In the genomic region with DNA sequence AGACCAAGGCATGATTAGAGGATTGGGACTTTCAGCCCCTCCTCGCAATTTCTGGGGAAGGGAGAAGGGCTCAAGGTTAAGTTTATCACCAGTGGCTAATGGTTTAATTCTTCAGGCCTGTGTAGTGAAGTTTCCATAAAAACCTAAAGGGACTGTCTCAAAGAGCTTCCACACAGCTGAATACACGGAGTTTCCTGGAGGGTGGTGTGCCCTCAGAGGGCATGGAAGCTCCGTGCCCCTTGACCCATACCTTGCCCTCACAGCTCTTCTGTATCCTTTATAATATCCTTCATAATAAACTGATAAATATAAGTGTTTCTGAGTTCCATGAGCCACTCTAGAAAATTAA, we compare ENCODE assay signal across 16 cellular contexts.
DNase-seq lines count a peak whose midpoint lies in the region; ATAC-seq, FAIRE-seq and TF ChIP-seq lines count a peak whose summit lies in the region.
"Had no signal": no experiment of that assay in that cellular context is flagged by ENCODE, and none has a peak within 500 bp of the region (broad histone marks: within the 10 kb centered on the region; RNA-seq: fewer than 3 reads in every experiment).

No MANE protein-coding gene starts in this region.

- CTCF ChIA-PET in K562 (lab: Yijun Ruan, JAX; ENCODE audit: low intra/inter-chr PET ratio) = no interaction called here

- no peak overlapping the region for H3K4me3 Mint-ChIP-seq in CD14-positive monocyte
- H3K4me3 Mint-ChIP-seq: CD4-positive, alpha-beta memory T cell; GM23338 had no signal

- no peak for TF ChIP-seq CTCF in K562 (IDR thresholded peaks at IDR 0.05 in 2 of 3, conservative IDR thresholded peaks at IDR 0.05 in 1 of 3; ENCODE audit: insufficient read depth in 2 of 3, low read depth in 1 of 3, low read length in 3 of 3)
- TF ChIP-seq CTCF in hepatocyte (IDR thresholded peaks at IDR 0.05; ENCODE audit: poor library complexity) = no peak
- TF ChIP-seq CTCF in foreskin keratinocyte (conservative IDR thresholded peaks at IDR 0.05) = no peak
- TF ChIP-seq CTCF in CD14-positive monocyte (IDR thresholded peaks at IDR 0.05) = no peak

- no peaks in the 10 kb centered on the region for H3K9me2 ChIP-seq in hepatocyte (replicated peaks; ENCODE audit: insufficient read depth)

- H3K4me2 ChIP-seq in K562 (ENCODE audit: insufficient read depth, low read length) (no peak overlapping the region), hepatocyte (no peak overlapping the region)
- H3K4me2 ChIP-seq: GM23338 had no signal

- H3K27me3 Mint-ChIP-seq in CD14-positive monocyte (ENCODE audit: low read depth in 3 of 3) = no peaks in the 10 kb centered on the region
- H3K27me3 Mint-ChIP-seq: CD4-positive, alpha-beta memory T cell had no signal

- H3K27me3 ChIP-seq in K562 (ENCODE audit: control insufficient read depth in 2 of 2, insufficient read depth in 2 of 2, low read length in 2 of 2) (no peaks in the 10 kb centered on the region), hepatocyte (no peaks in the 10 kb centered on the region), small intestine (ENCODE audit: control insufficient read depth in 2 of 2, insufficient read depth in 2 of 2, low read length in 2 of 2) (no peaks in the 10 kb centered on the region), foreskin keratinocyte (no peaks in the 10 kb centered on the region)

- no peaks in the 10 kb centered on the region for H3K36me3 ChIP-seq in K562 (ENCODE audit: control insufficient read depth, insufficient read depth, low read length)
- H3K36me3 ChIP-seq in hepatocyte (replicated peaks; ENCODE audit: insufficient read depth, low read depth) = no peaks in the 10 kb centered on the region
- H3K36me3 ChIP-seq in small intestine (ENCODE audit: control insufficient read depth in 2 of 2, insufficient read depth in 2 of 2, low read length in 2 of 2) = peaks cover 4 to 7% of the 10 kb centered on the region in 2 donors

- H3K4me3 ChIP-seq in K562 = no peak overlapping the region
- no peak overlapping the region for H3K4me3 ChIP-seq in hepatocyte
- no peak overlapping the region for H3K4me3 ChIP-seq in small intestine (ENCODE audit: low read depth in 1 of 2, low read length in 2 of 2)
- H3K4me3 ChIP-seq: GM23338 had no signal

- TF ChIP-seq EP300 in K562 (IDR thresholded peaks at IDR 0.05; ENCODE audit: low read length) = no peak

- H3K9me3 Mint-ChIP-seq in CD14-positive monocyte = peaks cover 0 to 2% (median 0%) of the 10 kb centered on the region in 7 donors
- H3K9me3 Mint-ChIP-seq: CD4-positive, alpha-beta memory T cell; GM23338 had no signal

- no peaks in the 10 kb centered on the region for H3K4me1 Mint-ChIP-seq in CD14-positive monocyte

- H3K79me2 ChIP-seq in K562 (ENCODE audit: control insufficient read depth, insufficient read depth, low read length) = no peaks in the 10 kb centered on the region
- H3K79me2 ChIP-seq in hepatocyte = no peaks in the 10 kb centered on the region

- H3K4me1 ChIP-seq in K562 (replicated peaks in 1 of 2; ENCODE audit: control insufficient read depth in 2 of 2, insufficient read depth in 2 of 2, low read length in 2 of 2) (no peaks in the 10 kb centered on the region; a peak in 1 of 5 replicates), hepatocyte (ENCODE audit: insufficient read depth) (peaks cover 3% of the 10 kb centered on the region), small intestine (ENCODE audit: control insufficient read depth in 2 of 2, insufficient read depth in 1 of 2, low read depth in 1 of 2, low read length in 1 of 2) (peaks cover 0 to 4% of the 10 kb centered on the region in 2 donors), foreskin keratinocyte (peaks cover 19% of the 10 kb centered on the region)

- no peaks in the 10 kb centered on the region for H4K20me1 ChIP-seq in K562 (replicated peaks; ENCODE audit: control insufficient read depth, insufficient read depth, low read length)
- no peaks in the 10 kb centered on the region for H4K20me1 ChIP-seq in hepatocyte (ENCODE audit: insufficient read depth, poor library complexity, severe bottlenecking)

- 2% methylated on average over 3 of the region's 3 CpGs for WGBS in K562 (ENCODE audit: insufficient coverage, low coverage, missing lambda C conversion rate)
- WGBS in hepatocyte (ENCODE audit: low lambda C conversion rate, missing lambda C conversion rate) = 76% methylated on average over 3 of the region's 3 CpGs
- WGBS in small intestine, 3 donors = 14 to 67% (median 40%) methylated on average over 3 of the region's 3 CpGs

- POLR2A ChIA-PET in K562 (lab: Yijun Ruan, JAX) = no interaction called here

- H3K9me3 ChIP-seq in K562 (replicated peaks; ENCODE audit: control insufficient read depth, insufficient read depth, low read depth, low read length) (no peaks in the 10 kb centered on the region), hepatocyte (ENCODE audit: low read depth) (no peaks in the 10 kb centered on the region), small intestine (ENCODE audit: control insufficient read depth, low read depth) (no peaks in the 10 kb centered on the region)

- no peak overlapping the region for H3K27ac Mint-ChIP-seq in CD14-positive monocyte
- H3K27ac Mint-ChIP-seq: CD4-positive, alpha-beta memory T cell; GM23338 had no signal

- TF ChIP-seq RAD21 in K562 (CRISPR knock-in tag; conservative IDR thresholded peaks at IDR 0.05 in 1 of 2, IDR thresholded peaks at IDR 0.05 in 1 of 2) = no peak

- no peak for TF ChIP-seq POLR2A in K562 (conservative IDR thresholded peaks at IDR 0.05)

- no peaks in the 10 kb centered on the region for H3K9me1 ChIP-seq in K562 (ENCODE audit: control insufficient read depth, insufficient read depth, low read length)

- ATAC-seq in K562 (no peak), foreskin keratinocyte (no peak)
- ATAC-seq: GM23338 had no signal

- BruUV-seq in K562 (replicated peaks; lab: Mats Ljungman, UMichigan) = no TSS peak

- intact Hi-C loops in K562 (cut with micrococcal nuclease) (no loop called here), CD14-positive monocyte (cut with micrococcal nuclease) (no loop called here)

- H3K36me3 Mint-ChIP-seq in CD14-positive monocyte = peaks cover 83 to 92% of the 10 kb centered on the region in 2 donors

- H3K9ac ChIP-seq in K562 (ENCODE audit: insufficient read depth in 1 of 2, low read depth in 2 of 2, low read length in 2 of 2) = no peak overlapping the region

- H3K27ac ChIP-seq in K562 (ENCODE audit: extremely low read depth, low read depth, low read length) (no peak overlapping the region), hepatocyte (peak overlapping the region; percentile 56), small intestine (ENCODE audit: low read depth in 1 of 2, low read length in 1 of 2) (peak overlapping the region; percentile 53 to 76), foreskin keratinocyte (no peak overlapping the region)
- H3K27ac ChIP-seq: C4-2B had no signal

- in situ Hi-C loops in K562 (cut with MboI) = no loop called here

- H2AFZ ChIP-seq in K562 (ENCODE audit: low read depth, low read length) = no peak overlapping the region
- no peak overlapping the region for H2AFZ ChIP-seq in hepatocyte
- H2AFZ ChIP-seq: GM23338 had no signal

- DNase-seq in K562 (ENCODE audit: extremely low read depth in 1 of 4, low spot score in 3 of 4) = no peak
- DNase-seq in hepatocyte (ENCODE audit: low spot score) = no peak
- no peak for DNase-seq in small intestine
- DNase-seq in NCI-H187 treated with DMSO at 0.1 percent for 48 hours (lab: John Stamatoyannopoulos, UW) = no peak
- DNase-seq in hippocampal formation (lab: John Stamatoyannopoulos, UW) = no peak
- DNase-seq in foreskin keratinocyte = no peak
- DNase-seq in CD14-positive monocyte (ENCODE audit: low spot score) = no peak
- DNase-seq: AML-193; CD4-positive, alpha-beta memory T cell; DMS153; DMS79; GDM1; HCEC 1CT had no signal

- FAIRE-seq in K562 (lab: Jason Lieb, UNC) (no peak), small intestine (lab: Jason Lieb, UNC) (no peak)
- FAIRE-seq: A204.1 had no signal

TF ChIP-seq in K562, 482 proteins besides CTCF, POLR2A, EP300 and RAD21 (continues in another document):
- TF ChIP-seq ZNF766 (CRISPR knock-in tag; conservative IDR thresholded peaks at IDR 0.05) (0 out of 2 replicates have a peak, but pooled peaks have one; percentile 8), ILF3 (IDR thresholded peaks at IDR 0.05; ENCODE audit: borderline replicate concordance) (no peak)

Comparison
In these comparisons a context has a peak if more than half of its experiments do, and no peak if none do; other contexts are left out.
1. H3K27ac ChIP-seq: peak in hepatocyte (single experiment) and small intestine (2 of 2); none in K562 (single experiment) and foreskin keratinocyte (single experiment).